In genomic region chr7:39195967-39196366, GRCh38 we compare ENCODE assay signal across 28 cellular contexts.
"Had no signal": no experiment of that assay in that cellular context is flagged by ENCODE, and none has a peak within 500 bp of the region (broad histone marks: within the 10 kb centered on the region; RNA-seq: fewer than 3 reads in every experiment).

No MANE protein-coding gene starts in this region.

- H3K27me3 Mint-ChIP-seq: stimulated activated naive CD8-positive, alpha-beta T cell treated with anti-CD3 and anti-CD28 coated beads, Interleukin-15, amount 100 ng/mL, for 72 hours; stimulated activated naive CD8-positive, alpha-beta T cell treated with anti-CD3 and anti-CD28 coated beads, Interleukin-15, Interleukin-2, amounts not matched to agents 100 ng/mL and 50 ng/mL, for 24 hours had no signal

- H3K4me3 Mint-ChIP-seq: stimulated activated effector memory CD8-positive, alpha-beta T cell treated with anti-CD3 and anti-CD28 coated beads, Interleukin-12 subunit alpha, Interleukin-12 subunit beta, amount 100 ng/mL, for 72 hours; stimulated activated memory B cell treated with anti-CD40 and anti-IgM and Interleukin-4, amounts not matched to agents 10 μg/mL and 1 μg/mL and 100 μg/mL, for 72 hours; stimulated activated naive B cell treated with anti-CD40 and anti-IgM and Interleukin-4, amounts not matched to agents 10 μg/mL and 1 μg/mL and 100 μg/mL, for 72 hours; stimulated activated naive CD8-positive, alpha-beta T cell treated with anti-CD3 and anti-CD28 coated beads, Interleukin-15, amount 100 ng/mL, for 72 hours; stimulated activated naive CD8-positive, alpha-beta T cell treated with anti-CD3 and anti-CD28 coated beads, Interleukin-15, Interleukin-2, amounts not matched to agents 100 ng/mL and 50 ng/mL, for 24 hours; type B pancreatic cell had no signal

- H3K4me3 ChIP-seq: stomach, suprapubic skin, testis, thoracic aorta, thyroid gland, tibial artery, tibial nerve, transverse colon, upper lobe of left lung, upper lobe of right lung, uterus, vagina had no signal

- H3K9me3 ChIP-seq: stomach, suprapubic skin, testis, thoracic aorta, thyroid gland, tibial artery, tibial nerve, transverse colon, upper lobe of left lung, upper lobe of right lung, uterus, vagina had no signal

- H3K36me3 Mint-ChIP-seq: stimulated activated effector memory CD8-positive, alpha-beta T cell treated with anti-CD3 and anti-CD28 coated beads, Interleukin-12 subunit alpha, Interleukin-12 subunit beta, amount 100 ng/mL, for 72 hours; stimulated activated memory B cell treated with anti-CD40 and anti-IgM and Interleukin-4, amounts not matched to agents 10 μg/mL and 1 μg/mL and 100 μg/mL, for 72 hours; stimulated activated naive B cell treated with anti-CD40 and anti-IgM and Interleukin-4, amounts not matched to agents 10 μg/mL and 1 μg/mL and 100 μg/mL, for 72 hours; type B pancreatic cell had no signal

- H3K27ac Mint-ChIP-seq: stimulated activated effector memory CD8-positive, alpha-beta T cell treated with anti-CD3 and anti-CD28 coated beads, Interleukin-12 subunit alpha, Interleukin-12 subunit beta, amount 100 ng/mL, for 72 hours; stimulated activated memory B cell treated with anti-CD40 and anti-IgM and Interleukin-4, amounts not matched to agents 10 μg/mL and 1 μg/mL and 100 μg/mL, for 72 hours; stimulated activated naive B cell treated with anti-CD40 and anti-IgM and Interleukin-4, amounts not matched to agents 10 μg/mL and 1 μg/mL and 100 μg/mL, for 72 hours; stimulated activated naive CD8-positive, alpha-beta T cell treated with anti-CD3 and anti-CD28 coated beads, Interleukin-15, amount 100 ng/mL, for 72 hours; stimulated activated naive CD8-positive, alpha-beta T cell treated with anti-CD3 and anti-CD28 coated beads, Interleukin-15, Interleukin-2, amounts not matched to agents 100 ng/mL and 50 ng/mL, for 24 hours; type B pancreatic cell had no signal

- ATAC-seq: stimulated activated effector memory CD8-positive, alpha-beta T cell treated with anti-CD3 and anti-CD28 coated beads, Interleukin-12 subunit alpha, Interleukin-12 subunit beta, amount 100 ng/mL, for 72 hours; stimulated activated memory B cell treated with anti-CD40 and anti-IgM and Interleukin-4, amounts not matched to agents 10 μg/mL and 1 μg/mL and 100 μg/mL, for 72 hours; stimulated activated naive B cell treated with anti-CD40 and anti-IgM and Interleukin-4, amounts not matched to agents 10 μg/mL and 1 μg/mL and 100 μg/mL, for 72 hours; stimulated activated naive CD8-positive, alpha-beta T cell treated with anti-CD3 and anti-CD28 coated beads, Interleukin-15, amount 100 ng/mL, for 72 hours; stimulated activated naive CD8-positive, alpha-beta T cell treated with anti-CD3 and anti-CD28 coated beads, Interleukin-15, Interleukin-2, amounts not matched to agents 100 U/mL and 50 U/mL, for 24 hours; upper lobe of right lung had no signal

- H3K36me3 ChIP-seq: stomach, suprapubic skin, thoracic aorta, thyroid gland, tibial artery, tibial nerve, transverse colon, upper lobe of left lung, upper lobe of right lung, uterus, vagina had no signal

- H3K27ac ChIP-seq: stomach, suprapubic skin, testis, thoracic aorta, thyroid gland, tibial artery, tibial nerve, transverse colon, upper lobe of left lung, upper lobe of right lung, uterus, vagina had no signal

- H3K4me1 ChIP-seq: stomach, suprapubic skin, testis, thyroid gland, tibial artery, tibial nerve, upper lobe of left lung, upper lobe of right lung, uterus, vagina had no signal

- H3K27me3 ChIP-seq: stomach, suprapubic skin, testis, thyroid gland, tibial artery, tibial nerve, transverse colon, upper lobe of left lung, upper lobe of right lung, uterus, vagina had no signal

- DNase-seq: stimulated activated CD4-positive, alpha-beta T cell treated with anti-CD3 and anti-CD28 coated beads, Interleukin-2, amount 100 ng/mL, for 48 hours; stimulated activated CD4-positive, alpha-beta T cell treated with anti-CD3 and anti-CD28 coated beads, Interleukin-4, amount 100 ng/mL, for 1 hour; stimulated activated CD4-positive, alpha-beta T cell treated with anti-CD3 and anti-CD28 coated beads, Interleukin-4, amount 100 ng/mL, for 24 hours; stimulated activated CD4-positive, alpha-beta T cell treated with anti-CD3 and anti-CD28 coated beads, Interleukin-4, amount 100 ng/mL, for 4 hours; stimulated activated CD8-positive, alpha-beta memory T cell treated with anti-CD3 and anti-CD28 coated beads, Interleukin-4, amount 100 ng/mL, for 48 hours; stimulated activated naive B cell treated with anti-CD40 and anti-IgM and Interleukin-4, amounts not matched to agents 10 μg/mL and 1 μg/mL and 100 μg/mL, for 72 hours; stimulated activated naive CD4-positive, alpha-beta T cell; stimulated activated naive CD4-positive, alpha-beta T cell treated with Interleukin-2 at 50 U/mL for 16 hours; stimulated activated naive CD8-positive, alpha-beta T cell treated with anti-CD3 and anti-CD28 coated beads, Interleukin-15, amount 100 ng/mL, for 72 hours; stimulated activated naive CD8-positive, alpha-beta T cell treated with anti-CD3 and anti-CD28 coated beads, Interleukin-15, Interleukin-2, amounts not matched to agents 100 U/mL and 50 U/mL, for 24 hours; stomach; substantia nigra; testis; thyroid gland; tibial artery; transverse colon; trophoblast cell; upper lobe of left lung; upper lobe of right lung; uterus had no signal

- H3K4me1 Mint-ChIP-seq: stimulated activated effector memory CD8-positive, alpha-beta T cell treated with anti-CD3 and anti-CD28 coated beads, Interleukin-12 subunit alpha, Interleukin-12 subunit beta, amount 100 ng/mL, for 72 hours; stimulated activated memory B cell treated with anti-CD40 and anti-IgM and Interleukin-4, amounts not matched to agents 10 μg/mL and 1 μg/mL and 100 μg/mL, for 72 hours; stimulated activated naive B cell treated with anti-CD40 and anti-IgM and Interleukin-4, amounts not matched to agents 10 μg/mL and 1 μg/mL and 100 μg/mL, for 72 hours; stimulated activated naive CD8-positive, alpha-beta T cell treated with anti-CD3 and anti-CD28 coated beads, Interleukin-15, amount 100 ng/mL, for 72 hours had no signal

- H3K9me3 Mint-ChIP-seq: stimulated activated effector memory CD8-positive, alpha-beta T cell treated with anti-CD3 and anti-CD28 coated beads, Interleukin-12 subunit alpha, Interleukin-12 subunit beta, amount 100 ng/mL, for 72 hours; stimulated activated memory B cell treated with anti-CD40 and anti-IgM and Interleukin-4, amounts not matched to agents 10 μg/mL and 1 μg/mL and 100 μg/mL, for 72 hours; stimulated activated naive B cell treated with anti-CD40 and anti-IgM and Interleukin-4, amounts not matched to agents 10 μg/mL and 1 μg/mL and 100 μg/mL, for 72 hours; stimulated activated naive CD8-positive, alpha-beta T cell treated with anti-CD3 and anti-CD28 coated beads, Interleukin-15, amount 100 ng/mL, for 72 hours; stimulated activated naive CD8-positive, alpha-beta T cell treated with anti-CD3 and anti-CD28 coated beads, Interleukin-15, Interleukin-2, amounts not matched to agents 100 ng/mL and 50 ng/mL, for 24 hours; type B pancreatic cell had no signal
